26 cellular contexts compared by ENCODE assay signal in the genomic region with DNA sequence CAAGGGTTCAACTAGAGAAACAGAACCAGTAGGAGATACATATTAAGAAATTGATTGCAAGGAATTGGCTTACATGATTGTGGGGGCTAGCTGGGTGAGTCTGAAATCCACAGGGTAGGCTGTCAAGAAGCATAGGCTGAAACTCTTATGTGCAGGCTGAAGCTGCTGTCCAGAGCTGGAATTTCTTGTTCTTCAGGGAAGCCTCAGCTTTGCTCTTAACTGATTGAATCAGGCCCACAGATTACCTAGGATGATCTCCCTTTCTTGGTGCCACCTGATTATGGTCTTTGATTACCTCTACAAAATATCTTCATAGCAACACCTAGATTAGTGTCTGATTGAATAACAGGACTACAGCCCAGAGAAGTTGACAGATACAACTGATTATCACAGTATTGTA.
"Had no signal": no experiment of that assay in that cellular context is flagged by ENCODE, and none has a peak within 500 bp of the region (broad histone marks: within the 10 kb centered on the region; RNA-seq: fewer than 3 reads in every experiment).

No MANE protein-coding gene starts in this region.

- DNase-seq: activated CD4-positive, alpha-beta memory T cell treated with anti-CD3 and anti-CD28 coated beads, Interleukin-2, amount 10 ng/mL, durations not matched to agents 7 days and 5 days; activated CD4-positive, alpha-beta T cell treated with anti-CD3 and anti-CD28 coated beads for 1 hour; activated CD4-positive, alpha-beta T cell treated with anti-CD3 and anti-CD28 coated beads for 4 hours; activated CD4-positive, alpha-beta T cell treated with anti-CD3 and anti-CD28 coated beads, Interleukin-2, amount 10 ng/mL, durations not matched to agents 7 days and 5 days; activated CD4-positive, alpha-beta T cell treated with anti-CD3 and anti-CD28 coated beads, Interleukin-2, amount 50 U/mL, for 4 hours; activated CD8-positive, alpha-beta memory T cell treated with anti-CD3 and anti-CD28 coated beads, Interleukin-2, amount 50 U/mL, for 48 hours; activated gamma-delta T cell; activated naive CD4-positive, alpha-beta T cell; activated naive CD4-positive, alpha-beta T cell treated with anti-CD3 and anti-CD28 coated beads, Interleukin-2, amount 10 ng/mL, durations not matched to agents 7 days and 5 days; activated naive CD8-positive, alpha-beta T cell treated with anti-CD3 and anti-CD28 coated beads, Interleukin-2, amount 10 ng/mL, durations not matched to agents 7 days and 5 days; activated T-cell treated with anti-CD3 and anti-CD28 coated beads for 4 hours; activated T-cell treated with anti-CD3 and anti-CD28 coated beads, Interleukin-2, amount 50 U/mL, for 24 hours; activated T-cell treated with anti-CD3 and anti-CD28 coated beads, Interleukin-2, amount 50 U/mL, for 72 hours; dorsolateral prefrontal cortex; effector memory CD4-positive, alpha-beta T cell; esophagus squamous epithelium; foreskin melanocyte; heart right ventricle; T-cell; T-helper 9 cell had no signal

- H3K4me3 ChIP-seq: ascending aorta, coronary artery, dorsolateral prefrontal cortex, esophagus squamous epithelium, gastroesophageal sphincter, heart right ventricle had no signal

- H3K27ac ChIP-seq: ascending aorta, coronary artery, dorsolateral prefrontal cortex, epithelial cell of prostate, esophagus squamous epithelium, gastroesophageal sphincter, heart right ventricle had no signal

- ATAC-seq: activated naive CD4-positive, alpha-beta T cell treated with anti-CD3 and anti-CD28 coated beads, Interleukin-2, amount 50 U/mL, for 72 hours; activated T-cell treated with anti-CD3 and anti-CD28 coated beads, Interleukin-2, amount 50 U/mL, for 72 hours; gastroesophageal sphincter; T-cell; WTC11 had no signal

- H3K27me3 ChIP-seq: ascending aorta, dorsolateral prefrontal cortex, esophagus squamous epithelium, gastroesophageal sphincter, heart right ventricle had no signal

- H3K36me3 ChIP-seq: ascending aorta, esophagus squamous epithelium, gastroesophageal sphincter, heart right ventricle had no signal
